8 cellular contexts compared by ENCODE assay signal in the genomic region with DNA sequence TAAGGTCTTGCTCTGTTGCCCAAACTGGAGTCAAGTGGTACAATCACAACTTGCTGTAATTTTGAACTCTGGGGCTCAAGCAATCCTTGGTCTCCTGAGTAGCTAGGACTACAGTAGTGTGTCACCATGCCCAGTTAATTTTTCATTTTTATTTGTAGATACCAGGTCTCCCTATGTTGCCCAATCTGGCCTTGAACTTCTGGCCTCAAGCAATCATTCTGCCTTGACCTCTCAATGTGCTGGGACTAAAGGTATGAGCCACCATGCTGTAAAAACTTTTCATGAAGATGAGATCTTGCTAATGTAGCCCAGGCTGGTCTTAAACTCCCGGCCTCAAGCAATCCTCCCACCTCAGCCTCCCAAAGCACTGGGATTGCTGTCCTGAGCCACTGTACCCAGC.
"Had no signal": no experiment of that assay in that cellular context is flagged by ENCODE, and none has a peak within 500 bp of the region (broad histone marks: within the 10 kb centered on the region; RNA-seq: fewer than 3 reads in every experiment).

No MANE protein-coding gene starts in this region.

- FAIRE-seq: HTR-8/SVneo, K562 had no signal

- H3K27ac ChIP-seq: HL-60, KMS-11 had no signal

- H3K4me2 ChIP-seq: KMS-11 had no signal

- H3K4me3 ChIP-seq: K562 had no signal

- H3K9ac ChIP-seq: KMS-11 had no signal

- H3K27ac Mint-ChIP-seq: IgD-negative memory B cell had no signal

- ATAC-seq: K562 had no signal

- DNase-seq: IMR-90, KBM-7, KG1 had no signal
